Comparison of ENCODE assay signal across 1 cellular context in the genomic region with DNA sequence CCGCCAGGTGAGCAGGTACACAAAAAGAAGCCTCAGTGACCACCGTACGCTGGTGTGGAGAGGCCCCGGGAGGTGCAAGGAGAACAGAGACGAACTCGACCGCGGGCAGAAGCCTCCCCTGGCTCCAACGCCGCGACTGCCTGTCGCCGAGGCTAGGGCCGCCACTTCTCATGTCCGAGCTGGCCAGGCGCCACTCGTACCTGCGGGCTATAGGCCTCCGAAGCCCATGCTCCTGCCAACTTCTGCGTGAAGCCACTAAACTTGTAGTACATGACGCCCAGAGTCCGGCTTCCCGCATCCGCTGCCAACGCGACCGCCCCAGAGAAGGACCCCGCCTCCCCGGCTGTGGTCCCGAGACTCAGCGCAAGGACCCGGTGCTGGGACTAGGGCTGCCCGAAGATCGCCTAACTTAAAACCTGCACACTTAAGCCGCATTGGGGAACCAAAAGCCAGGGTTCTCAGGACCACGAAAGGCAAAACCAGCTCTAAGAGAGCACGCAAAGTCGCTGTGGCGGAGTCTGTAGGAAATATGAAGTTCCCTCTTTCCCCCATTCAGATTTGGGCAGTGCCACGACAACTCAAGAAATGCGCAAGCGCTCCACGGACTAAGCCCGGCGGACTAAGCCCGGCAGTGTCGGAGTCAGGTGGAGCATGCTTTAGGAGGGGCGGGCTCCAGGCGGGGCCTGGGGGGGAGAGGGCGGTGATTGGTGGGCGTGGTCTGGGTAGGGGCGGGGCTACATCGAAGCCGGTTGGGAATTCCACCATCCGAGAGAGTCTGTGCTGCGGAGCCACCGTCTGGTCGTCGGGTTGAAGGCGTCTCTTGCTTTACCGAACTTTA.
TF ChIP-seq lines count a peak whose summit lies in the region.

A gene with protein sequence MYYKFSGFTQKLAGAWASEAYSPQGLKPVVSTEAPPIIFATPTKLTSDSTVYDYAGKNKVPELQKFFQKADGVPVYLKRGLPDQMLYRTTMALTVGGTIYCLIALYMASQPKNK (minus strand): TSS at position 328 of the 838 bp plus-strand sequence. CDS start 56 bp downstream, at position 272.

TF ChIP-seq in H1, 55 proteins besides CTCF, POLR2A, EP300 and RAD21:
- peak; percentile 48; the same call in 1 of the 2 replicates for TF ChIP-seq SRF (IDR thresholded peaks at IDR 0.05; ENCODE audit: low read depth, low read length)
- TF ChIP-seq HDAC6 (IDR thresholded peaks at IDR 0.05; ENCODE audit: low read depth, low read length) = no peak
- peak; percentile 90 for TF ChIP-seq RBBP5 (IDR thresholded peaks at IDR 0.05; ENCODE audit: borderline replicate concordance, low read depth, low read length)
- TF ChIP-seq CREB1 (IDR thresholded peaks at IDR 0.05) = peak; percentile 91
- 0 out of 2 replicates have a peak, but pooled peaks have one; percentile 3 for TF ChIP-seq YY1 (IDR thresholded peaks at IDR 0.05; ENCODE audit: low read depth, low read length)
- TF ChIP-seq CTBP2 (IDR thresholded peaks at IDR 0.05; ENCODE audit: borderline replicate concordance, insufficient read depth, insufficient read length, low read length) = no peak
- TF ChIP-seq KDM5A (IDR thresholded peaks at IDR 0.05; ENCODE audit: low read length) = peak; percentile 82
- no peak for TF ChIP-seq ZNF274 (IDR thresholded peaks at IDR 0.05; ENCODE audit: borderline replicate concordance, extremely low read depth, low read length)
- TF ChIP-seq TAF1 (IDR thresholded peaks at IDR 0.05; ENCODE audit: low read depth, low read length) = peak; percentile 80
- no peak for TF ChIP-seq MAX (IDR thresholded peaks at IDR 0.05)
- TF ChIP-seq, protein P1, sequence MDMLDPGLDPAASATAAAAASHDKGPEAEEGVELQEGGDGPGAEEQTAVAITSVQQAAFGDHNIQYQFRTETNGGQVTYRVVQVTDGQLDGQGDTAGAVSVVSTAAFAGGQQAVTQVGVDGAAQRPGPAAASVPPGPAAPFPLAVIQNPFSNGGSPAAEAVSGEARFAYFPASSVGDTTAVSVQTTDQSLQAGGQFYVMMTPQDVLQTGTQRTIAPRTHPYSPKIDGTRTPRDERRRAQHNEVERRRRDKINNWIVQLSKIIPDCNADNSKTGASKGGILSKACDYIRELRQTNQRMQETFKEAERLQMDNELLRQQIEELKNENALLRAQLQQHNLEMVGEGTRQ (IDR thresholded peaks at IDR 0.05; ENCODE audit: low read length) = peak; percentile 61
- TF ChIP-seq SIX5 (IDR thresholded peaks at IDR 0.05; ENCODE audit: low read depth, low read length) = no peak
- peak; percentile 78 for TF ChIP-seq PHF8 (conservative IDR thresholded peaks at IDR 0.05; ENCODE audit: low read depth, low read length)
- TF ChIP-seq EGR1 (IDR thresholded peaks at IDR 0.05; ENCODE audit: borderline replicate concordance, low read depth, low read length) = no peak
- TF ChIP-seq SP2 (IDR thresholded peaks at IDR 0.05; ENCODE audit: low read length) = no peak
- TF ChIP-seq ASH2L (IDR thresholded peaks at IDR 0.05; ENCODE audit: low read length) = peak; percentile 72
- peak; percentile 75 for TF ChIP-seq TBP (IDR thresholded peaks at IDR 0.05; ENCODE audit: low read depth, low read length)
- TF ChIP-seq SP4 (IDR thresholded peaks at IDR 0.05; ENCODE audit: low read length) = peak; percentile 100
- TF ChIP-seq, protein P2, sequence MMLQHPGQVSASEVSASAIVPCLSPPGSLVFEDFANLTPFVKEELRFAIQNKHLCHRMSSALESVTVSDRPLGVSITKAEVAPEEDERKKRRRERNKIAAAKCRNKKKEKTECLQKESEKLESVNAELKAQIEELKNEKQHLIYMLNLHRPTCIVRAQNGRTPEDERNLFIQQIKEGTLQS (IDR thresholded peaks at IDR 0.05; ENCODE audit: insufficient read depth, low read depth, low read length) = peak; percentile 36; the same call in 1 of the 2 replicates
- TF ChIP-seq TAF7 (optimal IDR thresholded peaks at IDR 0.05; ENCODE audit: borderline replicate concordance, low read depth, low read length) = no peak
- TF ChIP-seq NRF1 (IDR thresholded peaks at IDR 0.05; ENCODE audit: low read depth, low read length) = peak; percentile 49
- no peak for TF ChIP-seq BCL11A (IDR thresholded peaks at IDR 0.05; ENCODE audit: low read depth in 2 of 2, low read length in 2 of 2)
- peak; percentile 61 for TF ChIP-seq KDM4A (IDR thresholded peaks at IDR 0.05; ENCODE audit: low read depth, low read length, severe bottlenecking)
- no peak for TF ChIP-seq JUND (IDR thresholded peaks at IDR 0.05; ENCODE audit: low read length)
- peak; percentile 16 for TF ChIP-seq NANOG (IDR thresholded peaks at IDR 0.05; ENCODE audit: insufficient read depth, low read depth, low read length, poor library complexity, severe bottlenecking)
- peak; percentile 25; the same call in 1 of the 2 replicates for TF ChIP-seq SP1 (IDR thresholded peaks at IDR 0.05; ENCODE audit: low read depth, low read length)
- TF ChIP-seq POLR2AphosphoS5 (IDR thresholded peaks at IDR 0.05; ENCODE audit: low read depth, low read length) = peak; percentile 73
- TF ChIP-seq CHD2 (IDR thresholded peaks at IDR 0.05; ENCODE audit: low read length) = 0 out of 2 replicates have a peak, but pooled peaks have one; percentile 15
- TF ChIP-seq SIN3A (conservative IDR thresholded peaks at IDR 0.05 in 1 of 2, IDR thresholded peaks at IDR 0.05 in 1 of 2; ENCODE audit: low read depth in 1 of 2, low read length in 2 of 2) = peak in 1 of 2 experiments; percentile 82; a peak in 2 of 4 replicates
- TF ChIP-seq CBX5 (IDR thresholded peaks at IDR 0.05; ENCODE audit: low read depth, low read length) = no peak
